In genomic region chrX:38273453-38273852, GRCh38 we compare ENCODE assay signal across 25 cellular contexts.
A peak's percentile ranks its signal among the peaks of the same experiment; 100 is the strongest.
DNase-seq lines count a peak whose midpoint lies in the region; ATAC-seq and FAIRE-seq lines count a peak whose summit lies in the region.
"Had no signal": no experiment of that assay in that cellular context is flagged by ENCODE, and none has a peak within 500 bp of the region (broad histone marks: within the 10 kb centered on the region; RNA-seq: fewer than 3 reads in every experiment).

No MANE protein-coding gene starts in this region.

- DNase-seq in NCI-H1048 (lab: John Stamatoyannopoulos, UW) (no peak), NCI-H82 treated with DMSO at 0.1 percent for 48 hours (lab: John Stamatoyannopoulos, UW; ENCODE audit: unreplicated experiment) (no peak), glomerular visceral epithelial cell (ENCODE audit: extremely low spot score) (no peak)
- DNase-seq in activated CD4-positive, alpha-beta T cell treated with anti-CD3 and anti-CD28 coated beads, Interleukin-2, amount 50 U/mL, for 4 hours = no peak
- DNase-seq: activated CD4-positive, alpha-beta T cell treated with anti-CD3 and anti-CD28 coated beads for 1 hour; activated T-cell treated with anti-CD3 and anti-CD28 coated beads, Interleukin-2, amount 50 U/mL, for 48 hours; CD4-positive, alpha-beta memory T cell; DMS53; effector memory CD4-positive, alpha-beta T cell; gastrocnemius medialis; mammary epithelial cell; NCI-H187; NCI-H748 treated with DMSO at 0.1 percent for 48 hours; nucleus accumbens; Right ventricle myocardium superior; stimulated activated CD4-positive, alpha-beta T cell treated with anti-CD3 and anti-CD28 coated beads, Interleukin-4, amount 100 ng/mL, for 1 hour; stimulated activated naive CD8-positive, alpha-beta T cell treated with anti-CD3 and anti-CD28 coated beads, Interleukin-15, amount 100 ng/mL, for 72 hours; transverse colon had no signal

- FAIRE-seq in colon (lab: Jason Lieb, UNC) = peak; percentile 96
- FAIRE-seq: K562, keratinocyte had no signal

- peak; percentile 51 for ATAC-seq in GM18861 (IDR thresholded peaks at IDR 0.05; ENCODE audit: unreplicated experiment)
- ATAC-seq in GM21529 (IDR thresholded peaks at IDR 0.05; ENCODE audit: unreplicated experiment) = peak; percentile 42
- ATAC-seq in HG03045 (IDR thresholded peaks at IDR 0.05; ENCODE audit: unreplicated experiment) = peak; percentile 48
- ATAC-seq: esophagus mucosa; gastrocnemius medialis; K562; stimulated activated naive CD8-positive, alpha-beta T cell treated with anti-CD3 and anti-CD28 coated beads, Interleukin-15, amount 100 ng/mL, for 72 hours had no signal
